Comparison of ENCODE assay signal across 8 cellular contexts in the genomic region with DNA sequence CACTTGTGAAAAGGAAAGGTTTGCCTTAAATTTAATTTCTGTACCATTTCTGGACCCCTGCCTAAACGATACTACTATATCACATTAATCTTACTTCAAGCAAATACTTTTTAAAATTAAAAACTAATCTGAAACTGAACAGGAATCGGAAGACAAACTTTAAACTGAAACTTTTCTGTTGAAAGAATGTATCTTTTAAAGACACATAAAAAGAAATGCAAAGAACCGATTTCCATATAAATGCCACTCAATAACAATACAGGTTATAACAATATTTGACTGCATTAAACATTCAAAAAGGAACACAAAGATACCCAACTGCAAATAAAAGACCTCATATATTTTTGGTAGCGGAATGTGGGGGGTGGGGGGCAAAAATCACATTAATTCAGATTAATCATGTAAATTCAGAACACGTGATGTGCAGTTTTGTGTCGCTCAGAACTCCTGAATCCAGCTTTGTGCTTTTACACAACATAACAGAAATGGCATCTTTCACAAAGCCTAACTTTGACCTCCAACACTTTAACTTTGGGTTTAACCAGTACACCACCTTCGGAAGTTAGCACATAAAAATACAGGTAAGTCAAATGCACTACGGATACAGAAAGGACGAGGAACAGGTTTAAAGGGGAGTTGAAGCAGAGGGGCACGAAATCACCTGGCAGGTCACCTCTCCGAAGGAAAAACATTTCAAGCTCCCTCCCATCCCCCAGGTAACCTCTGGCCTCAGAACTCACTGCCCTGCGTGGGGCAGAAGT. TPM values are rescaled to one million over a fixed set of nuclear protein-coding genes. Genes with fewer than 3 reads are reported as not detected.
DNase-seq lines count a peak whose midpoint lies in the region; ATAC-seq and TF ChIP-seq lines count a peak whose summit lies in the region.

No MANE protein-coding gene starts in this region.

- H3K4me3 ChIP-seq in foreskin fibroblast (ENCODE audit: low read depth in 1 of 2, low read length in 2 of 2) (peak overlapping the region; percentile 65 to 79), retinal pigment epithelial cell (ENCODE audit: low read length) (peak overlapping the region; percentile 68)

- no peak overlapping the region for H3K27ac ChIP-seq in foreskin keratinocyte

- peaks cover 2% of the 10 kb centered on the region for H3K36me3 Mint-ChIP-seq in T-helper 17 cell (ENCODE audit: low read depth)

- H3K4me3 Mint-ChIP-seq in T-helper 17 cell, result peak overlapping the region; percentile 91

- peaks cover 11% of the 10 kb centered on the region for H3K4me1 Mint-ChIP-seq in T-helper 17 cell

- peaks cover 54% of the 10 kb centered on the region for H3K27me3 Mint-ChIP-seq in T-helper 17 cell

- ATAC-seq in T-helper 17 cell (no peak), foreskin keratinocyte (no peak)

- no peaks in the 10 kb centered on the region for H3K9me3 ChIP-seq in T-helper 17 cell (ENCODE audit: control insufficient read depth, low read length, poor library complexity, severe bottlenecking)

- peak; percentile 3 for DNase-seq in GM19238 (ENCODE audit: insufficient read length, low spot score)
- DNase-seq in T-helper 17 cell, result no peak
- no peak for DNase-seq in foreskin fibroblast
- no peak for DNase-seq in retinal pigment epithelial cell (ENCODE audit: low read depth)
- no peak for DNase-seq in NCI-H446 treated with DMSO at 0.1 percent for 48 hours (lab: John Stamatoyannopoulos, UW)
- DNase-seq in DMS53 treated with DMSO at 0.1 percent for 48 hours (lab: John Stamatoyannopoulos, UW; ENCODE audit: unreplicated experiment), result no peak
- DNase-seq in foreskin keratinocyte, result no peak
- DNase-seq in dedifferentiated amniotic fluid mesenchymal stem cell (ENCODE audit: extremely low spot score), result no peak

- H3K4me1 ChIP-seq in foreskin keratinocyte, result no peaks in the 10 kb centered on the region

- peaks cover 38% of the 10 kb centered on the region for H3K27me3 ChIP-seq in foreskin keratinocyte

- H3K27ac Mint-ChIP-seq in T-helper 17 cell, result peak overlapping the region; percentile 37

- TF ChIP-seq CTCF in foreskin fibroblast (IDR thresholded peaks at IDR 0.05; ENCODE audit: low read depth, low read length), result no peak
- no peak for TF ChIP-seq CTCF in retinal pigment epithelial cell (conservative IDR thresholded peaks at IDR 0.05; ENCODE audit: low read depth, low read length)
- no peak for TF ChIP-seq CTCF in foreskin keratinocyte (conservative IDR thresholded peaks at IDR 0.05)

RNA-seq across cellular contexts. Expression of gene LIFR, which starts 0.9 kb away (rescaled TPM):
- total RNA-seq in T-helper 17 cell, result under 1 TPM in 1 of 2 donors, not detected in 1; 0.27 TPM
- 0.65 and 0.92 TPM in 2 replicates for total RNA-seq in foreskin keratinocyte
- polyA plus RNA-seq in foreskin keratinocyte, result 0.07 and 0.11 TPM in 2 replicates
